In the genomic region with DNA sequence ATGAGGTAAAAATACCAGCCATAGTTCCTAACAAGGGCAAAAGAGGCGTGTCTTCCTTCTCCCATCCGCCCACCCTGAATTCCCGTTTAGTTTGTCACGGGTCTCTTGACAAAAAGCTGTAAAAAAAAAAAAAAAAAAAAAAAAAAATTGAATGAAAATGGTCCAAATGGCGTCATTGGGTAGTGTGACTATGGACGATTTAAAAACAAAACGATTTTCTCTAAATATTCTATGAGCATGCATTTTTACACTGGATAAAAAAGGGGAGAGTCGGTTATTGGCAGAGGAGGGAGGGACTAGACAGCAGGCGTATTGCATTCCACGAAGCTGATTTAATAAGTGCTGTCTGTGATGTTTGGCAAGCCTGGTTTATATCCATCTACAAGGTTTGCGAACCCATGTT, we compare ENCODE assay signal across 8 cellular contexts. TPM values are rescaled to one million over a fixed set of nuclear protein-coding genes. Genes with fewer than 3 reads are reported as not detected.
A peak's percentile ranks its signal among the peaks of the same experiment; 100 is the strongest.
DNase-seq lines count a peak whose midpoint lies in the region; ATAC-seq and TF ChIP-seq lines count a peak whose summit lies in the region.

FAM133A (plus strand) TSS at position 338 of the 403 bp plus-strand sequence. CDS start 35,214 bp downstream, outside the sequence.

- H3K4me1 ChIP-seq in mammary epithelial cell (ENCODE audit: insufficient read depth, low read length): no peaks in the 10 kb centered on the region
- H3K4me1 ChIP-seq in testis: no peaks in the 10 kb centered on the region

- dilution Hi-C loops in mammary epithelial cell (cut with HindIII; ENCODE audit: low sequenced_read_pairs): no loop called here

- BruUV-seq in mammary epithelial cell (replicated peaks; lab: Mats Ljungman, UMichigan): no TSS peak

- peak within 1 kb of the TSS; percentile 51 to 60 (median 57) for H3K4me3 ChIP-seq in mammary epithelial cell (replicated peaks in 1 of 3; ENCODE audit: insufficient read depth in 1 of 3, low read depth in 2 of 3, low read length in 3 of 3)
- peak within 1 kb of the TSS; percentile 66 to 81 for H3K4me3 ChIP-seq in testis

- H3K36me3 ChIP-seq in mammary epithelial cell (ENCODE audit: insufficient read depth, low read length) (no peaks in the 10 kb centered on the region), testis (ENCODE audit: low read depth, missing control alignments) (no peaks in the 10 kb centered on the region)

- WGBS in mammary epithelial cell (ENCODE audit: low coverage, missing lambda C conversion rate): 9% methylated on average over 8 of the region's 11 CpGs
- 0% methylated on average over 11 of the region's 11 CpGs for WGBS in testis, 2 donors

- no peak for TF ChIP-seq POLR2A in testis (IDR thresholded peaks at IDR 0.05)

- no peak for ATAC-seq in left lobe of liver

- H3K9me3 ChIP-seq in mammary epithelial cell (replicated peaks; ENCODE audit: insufficient read depth, low read length) (no peaks in the 10 kb centered on the region), testis (no peaks in the 10 kb centered on the region)

- TF ChIP-seq CTCF in mammary epithelial cell (conservative IDR thresholded peaks at IDR 0.05 in 1 of 2, IDR thresholded peaks at IDR 0.05 in 1 of 2; ENCODE audit: extremely low read depth in 1 of 2, insufficient read depth in 1 of 2, low read depth in 1 of 2, low read length in 2 of 2) (no peak), testis (IDR thresholded peaks at IDR 0.05) (no peak)

- CTCF ChIA-PET in mammary epithelial cell (lab: Charles Lee; ENCODE audit: low non-redundant PET): no interaction called here

- H3K27me3 ChIP-seq in mammary epithelial cell (ENCODE audit: insufficient read depth, low read length): peaks cover 7% of the 10 kb centered on the region
- no peaks in the 10 kb centered on the region for H3K27me3 ChIP-seq in layer of hippocampus (ENCODE audit: control insufficient read depth, insufficient read depth, low read length)
- H3K27me3 ChIP-seq in testis: no peaks in the 10 kb centered on the region

- H2AFZ ChIP-seq in mammary epithelial cell (ENCODE audit: low read depth, low read length): peak within 1 kb of the TSS; percentile 83

- peak; percentile 6 for DNase-seq in GM04503 (ENCODE audit: low read depth)
- DNase-seq in NCI-H446 treated with DMSO at 0.1 percent for 48 hours (lab: John Stamatoyannopoulos, UW): peak; percentile 1
- DNase-seq in mammary epithelial cell: peak; percentile 1
- DNase-seq in testis: peak; percentile 50
- no peak for DNase-seq in posterior vena cava (ENCODE audit: low spot score)
- DNase-seq in mesenteric fat pad (ENCODE audit: low spot score): no peak
- DNase-seq in left lobe of liver (ENCODE audit: low spot score): no peak

- H3K9ac ChIP-seq in mammary epithelial cell (ENCODE audit: insufficient read depth, low read length): no peak within 1 kb of the TSS

- H3K27ac ChIP-seq in mammary epithelial cell (ENCODE audit: insufficient read depth, low read depth, low read length) (no peak within 1 kb of the TSS), layer of hippocampus (ENCODE audit: low read depth, low read length) (peak within 1 kb of the TSS; percentile 86), testis (peak within 1 kb of the TSS; percentile 68 to 82)

- intact Hi-C loops in mammary epithelial cell (cut with micrococcal nuclease) (no loop called here), testis (cut with DNase I; ENCODE audit: low total_unique reads) (no loop called here), posterior vena cava (cut with DNase I) (no loop called here)

- no peaks in the 10 kb centered on the region for H3K79me2 ChIP-seq in mammary epithelial cell (ENCODE audit: insufficient read depth, low read length)

- in situ Hi-C loops in mammary epithelial cell (cut with MboI; ENCODE audit: low sequenced_read_pairs in 2 of 2): no loop called here

- H3K4me2 ChIP-seq in mammary epithelial cell (ENCODE audit: insufficient read depth, low read depth, low read length): peak within 1 kb of the TSS; percentile 88

- H4K20me1 ChIP-seq in mammary epithelial cell (ENCODE audit: insufficient read depth, low read length): no peaks in the 10 kb centered on the region

RNA-seq across cellular contexts. Expression of gene FAM133A, which starts in this region (rescaled TPM):
- total RNA-seq in mammary epithelial cell: under 1 TPM in 1 of 2 donors, not detected in 1; under 0.01 TPM
- polyA plus RNA-seq in mammary epithelial cell: not detected
- not detected for polyA minus RNA-seq in mammary epithelial cell
- 10 to 100 TPM; 20.6 to 27.7 TPM for total RNA-seq in testis
- polyA plus RNA-seq in testis (ENCODE audit: insufficient read depth, low read depth, low replicate concordance): 3.3 TPM
- under 1 TPM; 0.10 to 0.42 TPM for total RNA-seq in posterior vena cava
- total RNA-seq in mesenteric fat pad: not detected
- not detected for total RNA-seq in left lobe of liver

Comparison
In these comparisons a context has a peak if more than half of its experiments do, and no peak if none do; other contexts are left out.
1. RNA of gene FAM133A (total RNA-seq): 20.6 to 27.7 TPM in testis; 0.10 to 0.42 TPM in posterior vena cava, not detected in left lobe of liver (single experiment), under 0.01 TPM in mammary epithelial cell and not detected in mesenteric fat pad (single experiment); every median in the first group is over 10 times any median in the second.
2. Peak in DNase-seq, H3K4me3 ChIP-seq and H3K4me2 ChIP-seq in mammary epithelial cell; RNA of the gene not detected or under 1 TPM.
3. DNase-seq: peak in GM04503 (single experiment), NCI-H446 treated with DMSO at 0.1 percent for 48 hours (single experiment) and testis (single experiment); none in posterior vena cava (single experiment), mesenteric fat pad (single experiment) and left lobe of liver (single experiment).